ENCODE assay signal across 12 cellular contexts in the genomic region with DNA sequence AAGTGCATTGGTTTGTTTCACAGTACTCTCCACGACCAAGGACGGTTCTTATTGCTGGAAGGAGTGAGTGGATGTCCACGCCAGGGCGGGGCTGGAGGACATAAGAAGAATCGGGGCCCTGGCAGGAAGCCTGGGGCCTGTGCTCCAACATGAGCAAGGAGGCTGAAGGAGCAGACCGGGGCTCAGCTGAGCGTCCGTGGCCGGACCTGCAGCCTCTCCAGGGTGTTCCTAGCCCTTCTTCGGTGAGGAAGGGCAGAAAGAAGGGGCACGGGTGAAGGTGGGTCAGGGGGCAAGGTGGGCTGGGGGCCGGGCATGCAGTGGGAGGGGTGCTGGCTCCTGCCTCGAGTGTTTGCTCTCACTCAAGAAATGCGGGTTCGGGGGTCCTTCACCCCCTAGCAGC. TPM values are rescaled to one million over a fixed set of nuclear protein-coding genes. Genes with fewer than 3 reads are reported as not detected.
DNase-seq lines count a peak whose midpoint lies in the region; ATAC-seq and TF ChIP-seq lines count a peak whose summit lies in the region.
"Had no signal": no experiment of that assay in that cellular context is flagged by ENCODE, and none has a peak within 500 bp of the region (broad histone marks: within the 10 kb centered on the region; RNA-seq: fewer than 3 reads in every experiment).

No MANE protein-coding gene starts in this region.

- H3K14ac ChIP-seq in mesenchymal stem cell (ENCODE audit: low read length in 2 of 2), result peak overlapping the region in 1 of 2 experiments; percentile 51

- peak overlapping the region in 1 of 2 experiments; percentile 53 for H3K18ac ChIP-seq in mesenchymal stem cell (ENCODE audit: low read depth in 1 of 2, low read length in 2 of 2)

- DNase-seq in Right ventricle myocardium inferior (ENCODE audit: missing footprints) (peak; percentile 88), cardiac septum (ENCODE audit: low spot score) (no peak), mesenchymal stem cell (no peak), NCI-H1694 (lab: John Stamatoyannopoulos, UW) (no peak), putamen (ENCODE audit: low spot score) (no peak), hypothalamus (lab: John Stamatoyannopoulos, UW) (no peak), progenitor cell of endocrine pancreas (ENCODE audit: low spot score, unreplicated experiment) (no peak)
- DNase-seq in activated naive CD8-positive, alpha-beta T cell treated with anti-CD3 and anti-CD28 coated beads for 36 hours, result no peak
- DNase-seq: DMS79 treated with DMSO at 0.1 percent for 48 hours, SJCRH30 had no signal

- H3K27ac Mint-ChIP-seq in activated naive CD8-positive, alpha-beta T cell treated with anti-CD3 and anti-CD28 coated beads for 36 hours, result peak overlapping the region; percentile 98
- H3K27ac Mint-ChIP-seq in progenitor cell of endocrine pancreas, result no peak overlapping the region

- H3K4me1 ChIP-seq in mesenchymal stem cell (ENCODE audit: control insufficient read depth, insufficient read depth, low read depth, low read length), result peaks cover 11% of the 10 kb centered on the region
- H3K4me1 ChIP-seq: parathyroid adenoma had no signal

- H2AK5ac ChIP-seq in mesenchymal stem cell (ENCODE audit: low read length, severe bottlenecking), result no peak overlapping the region

- no peak overlapping the region for H3K4me3 ChIP-seq in mesenchymal stem cell (ENCODE audit: insufficient read depth in 1 of 2, low read depth in 1 of 2, low read length in 2 of 2)
- H3K4me3 ChIP-seq: esophagus muscularis mucosa, SJCRH30 had no signal

- no peak for ATAC-seq in Right ventricle myocardium inferior

- no peaks in the 10 kb centered on the region for H3K36me3 ChIP-seq in mesenchymal stem cell (ENCODE audit: control insufficient read depth in 1 of 2, insufficient read depth in 2 of 2, low read depth in 1 of 2, low read length in 2 of 2)
- H3K36me3 ChIP-seq: SJCRH30 had no signal

- peaks cover 61% of the 10 kb centered on the region for H3K4me1 Mint-ChIP-seq in activated naive CD8-positive, alpha-beta T cell treated with anti-CD3 and anti-CD28 coated beads for 36 hours
- H3K4me1 Mint-ChIP-seq in progenitor cell of endocrine pancreas (ENCODE audit: low read depth), result no peaks in the 10 kb centered on the region

- H3K4ac ChIP-seq in mesenchymal stem cell (ENCODE audit: low read depth in 1 of 2, low read length in 2 of 2), result no peak overlapping the region

- no peaks in the 10 kb centered on the region for H3K79me1 ChIP-seq in mesenchymal stem cell (replicated peaks; ENCODE audit: low read length, poor library complexity, severe bottlenecking)

- peak overlapping the region; percentile 35 for H4K91ac ChIP-seq in mesenchymal stem cell (ENCODE audit: low read length)

- TF ChIP-seq CTCF in progenitor cell of endocrine pancreas (IDR thresholded peaks at IDR 0.05; ENCODE audit: unreplicated experiment), result no peak

- no peak overlapping the region for H3K9ac ChIP-seq in mesenchymal stem cell (ENCODE audit: low read length)
- H3K9ac ChIP-seq: parathyroid adenoma had no signal

- no peak overlapping the region for H2BK15ac ChIP-seq in mesenchymal stem cell (ENCODE audit: low read depth, poor library complexity, severe bottlenecking)

- WGBS in mesenchymal stem cell, result 91% methylated on average over 14 of the region's 15 CpGs

- peak overlapping the region; percentile 34 for H3K4me3 Mint-ChIP-seq in activated naive CD8-positive, alpha-beta T cell treated with anti-CD3 and anti-CD28 coated beads for 36 hours
- no peak overlapping the region for H3K4me3 Mint-ChIP-seq in progenitor cell of endocrine pancreas (ENCODE audit: low read depth)

- peak overlapping the region; percentile 49 to 57 for H2BK12ac ChIP-seq in mesenchymal stem cell (ENCODE audit: low read length in 2 of 2)

- no peaks in the 10 kb centered on the region for H3K27me3 Mint-ChIP-seq in activated naive CD8-positive, alpha-beta T cell treated with anti-CD3 and anti-CD28 coated beads for 36 hours
- no peaks in the 10 kb centered on the region for H3K27me3 Mint-ChIP-seq in progenitor cell of endocrine pancreas

- H3K4me2 ChIP-seq in mesenchymal stem cell (ENCODE audit: low read length, poor library complexity, severe bottlenecking), result no peak overlapping the region

- peak overlapping the region in 1 of 2 experiments; percentile 50 for H3K23ac ChIP-seq in mesenchymal stem cell (ENCODE audit: low read length in 2 of 2)

- no peaks in the 10 kb centered on the region for H3K9me3 Mint-ChIP-seq in activated naive CD8-positive, alpha-beta T cell treated with anti-CD3 and anti-CD28 coated beads for 36 hours
- no peaks in the 10 kb centered on the region for H3K9me3 Mint-ChIP-seq in progenitor cell of endocrine pancreas (ENCODE audit: low read depth)

- H3K27ac ChIP-seq in mesenchymal stem cell (ENCODE audit: low read length, poor library complexity, severe bottlenecking), result no peak overlapping the region
- H3K27ac ChIP-seq: esophagus muscularis mucosa, parathyroid adenoma, SJCRH30 had no signal

- H2AFZ ChIP-seq in mesenchymal stem cell (ENCODE audit: low read depth, low read length), result no peak overlapping the region
- H2AFZ ChIP-seq: parathyroid adenoma had no signal

- peaks cover 22% of the 10 kb centered on the region for H3K36me3 Mint-ChIP-seq in activated naive CD8-positive, alpha-beta T cell treated with anti-CD3 and anti-CD28 coated beads for 36 hours
- H3K36me3 Mint-ChIP-seq in progenitor cell of endocrine pancreas (ENCODE audit: insufficient read depth), result peaks cover 2% of the 10 kb centered on the region

- H2BK5ac ChIP-seq in mesenchymal stem cell (ENCODE audit: low read depth, low read length, poor library complexity, severe bottlenecking), result no peak overlapping the region

- no peak overlapping the region for H2BK120ac ChIP-seq in mesenchymal stem cell (ENCODE audit: low read depth, low read length)

- H4K8ac ChIP-seq in mesenchymal stem cell (ENCODE audit: low read length), result no peak overlapping the region

- intact Hi-C loops in Right ventricle myocardium inferior (cut with DNase I), result no loop called here
- intact Hi-C loops in cardiac septum (cut with DNase I), result no loop called here

- H3K27me3 ChIP-seq in mesenchymal stem cell (ENCODE audit: control insufficient read depth in 1 of 2, insufficient read depth in 1 of 2, low read length in 2 of 2), result no peaks in the 10 kb centered on the region
- H3K27me3 ChIP-seq: esophagus muscularis mucosa, SJCRH30 had no signal

- no peaks in the 10 kb centered on the region for H3K9me3 ChIP-seq in mesenchymal stem cell (ENCODE audit: control insufficient read depth, low read length)
- H3K9me3 ChIP-seq: esophagus muscularis mucosa, SJCRH30 had no signal

RNA-seq across cellular contexts. Expression of a gene that starts 18.1 kb away (rescaled TPM):
- 62.9 TPM for total RNA-seq in Right ventricle myocardium inferior
- 27.2 TPM for total RNA-seq in cardiac septum
- 10 to 100 TPM; 36.1 to 37.4 TPM for total RNA-seq in activated naive CD8-positive, alpha-beta T cell treated with anti-CD3 and anti-CD28 coated beads for 36 hours
- 0.72 TPM for polyA plus RNA-seq in mesenchymal stem cell (2013, experiment 1 of 2)
- polyA plus RNA-seq in mesenchymal stem cell (2013, experiment 2 of 2), result 0.75 TPM
- total RNA-seq in progenitor cell of endocrine pancreas, result 1.9 and 2.0 TPM in 2 replicates

RNA-seq across cellular contexts. Expression of a gene that starts 31.3 kb away (rescaled TPM):
- total RNA-seq in Right ventricle myocardium inferior, result 107 TPM
- 78.7 TPM for total RNA-seq in cardiac septum
- under 1 TPM; 0.35 to 0.42 TPM for total RNA-seq in activated naive CD8-positive, alpha-beta T cell treated with anti-CD3 and anti-CD28 coated beads for 36 hours
- 0.17 TPM for polyA plus RNA-seq in mesenchymal stem cell (2013, experiment 1 of 2)
- 0.14 TPM for polyA plus RNA-seq in mesenchymal stem cell (2013, experiment 2 of 2)
- total RNA-seq in progenitor cell of endocrine pancreas, result 3.6 TPM in 2 replicates

Comparison
In these comparisons a context has a peak if more than half of its experiments do, and no peak if none do; other contexts are left out.
1. RNA of a gene that starts 31.3 kb away (total RNA-seq): 107 TPM in Right ventricle myocardium inferior (single experiment) and 78.7 TPM in cardiac septum (single experiment); 3.6 TPM in progenitor cell of endocrine pancreas and 0.35 to 0.42 TPM in activated naive CD8-positive, alpha-beta T cell treated with anti-CD3 and anti-CD28 coated beads for 36 hours; every median in the first group is over 10 times any median in the second.